Comparison of ENCODE assay signal across 34 cellular contexts in the genomic region with DNA sequence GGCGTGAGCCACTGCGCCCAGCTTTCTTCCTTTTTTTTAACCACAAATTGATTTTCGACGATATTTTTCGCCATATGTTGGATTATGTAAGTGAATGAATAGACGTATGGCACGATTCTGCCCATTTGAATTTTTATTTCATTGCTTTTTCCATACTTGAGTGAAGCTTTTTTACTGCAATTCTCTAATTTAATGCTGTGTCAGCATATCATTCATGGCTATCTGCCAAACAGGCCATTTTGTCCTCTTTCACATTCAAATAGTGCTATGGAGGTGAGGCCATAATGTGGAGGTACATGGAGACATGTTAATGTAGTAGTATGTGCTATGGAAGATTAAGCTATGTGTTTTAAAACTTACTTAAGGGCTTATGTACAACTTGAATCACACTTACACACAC.
"Had no signal": no experiment of that assay in that cellular context is flagged by ENCODE, and none has a peak within 500 bp of the region (broad histone marks: within the 10 kb centered on the region; RNA-seq: fewer than 3 reads in every experiment).

No MANE protein-coding gene starts in this region.

- H3K4me1 ChIP-seq: adrenal gland, body of pancreas, breast epithelium had no signal

- H3K36me3 ChIP-seq: adrenal gland, brain microvascular endothelial cell, breast epithelium had no signal

- H3K4me3 ChIP-seq: adrenal gland, body of pancreas, breast epithelium had no signal

- H3K27ac ChIP-seq: adrenal gland, body of pancreas, brain microvascular endothelial cell, breast epithelium, VCaP had no signal

- H3K9me3 ChIP-seq: adrenal gland, body of pancreas had no signal

- DNase-seq: activated B cell treated with CpG ODN at 0.5 μM for 24 hours; activated CD4-positive, alpha-beta memory T cell treated with anti-CD3 and anti-CD28 coated beads for 36 hours; activated CD4-positive, alpha-beta T cell treated with anti-CD3 and anti-CD28 coated beads for 4 hours; activated CD4-positive, alpha-beta T cell treated with anti-CD3 and anti-CD28 coated beads, Interleukin-2, amount 10 ng/mL, durations not matched to agents 24 days and 14 days; activated CD4-positive, alpha-beta T cell treated with anti-CD3 and anti-CD28 coated beads, Interleukin-2, amount 50 U/mL, for 1 hour; activated CD4-positive, alpha-beta T cell treated with anti-CD3 and anti-CD28 coated beads, Interleukin-2, amount 50 U/mL, for 4 hours; activated CD4-positive, CD25-positive, alpha-beta regulatory T cell treated with anti-CD3 and anti-CD28 coated beads, Interleukin-2, amount 50 U/mL, for 72 hours; activated CD8-positive, alpha-beta memory T cell treated with anti-CD3 and anti-CD28 coated beads, Interleukin-2, amount 50 U/mL, for 4 hours; activated CD8-positive, alpha-beta T cell treated with anti-CD3 and anti-CD28 coated beads for 36 hours; activated effector memory CD4-positive, alpha-beta T cell treated with anti-CD3 and anti-CD28 coated beads, Interleukin-2, amount 50 U/mL, for 16 hours; activated gamma-delta T cell treated with Interleukin-2 at 50 U/mL for 16 hours; activated naive CD4-positive, alpha-beta T cell; activated naive CD4-positive, alpha-beta T cell treated with anti-CD3 and anti-CD28 coated beads for 36 hours; activated naive CD4-positive, alpha-beta T cell treated with anti-CD3 and anti-CD28 coated beads, Interleukin-2, amount 50 U/mL, for 16 hours; activated naive CD8-positive, alpha-beta T cell treated with anti-CD3 and anti-CD28 coated beads for 36 hours; activated T-cell treated with anti-CD3 and anti-CD28 coated beads for 4 hours; activated T-cell treated with anti-CD3 and anti-CD28 coated beads, Interleukin-2, amount 50 U/mL, for 1 hour; activated T-cell treated with anti-CD3 and anti-CD28 coated beads, Interleukin-2, amount 50 U/mL, for 4 hours; activated T-cell treated with anti-CD3 and anti-CD28 coated beads, Interleukin-2, amount 50 U/mL, for 72 hours; adrenal gland; amniotic stem cell; aorta; body of pancreas; brain microvascular endothelial cell; central memory CD4-positive, alpha-beta T cell; T-helper 1 cell; T-helper 2 cell; T-helper 9 cell had no signal

- ATAC-seq: activated CD8-positive, alpha-beta T cell treated with anti-CD3 and anti-CD28 coated beads for 36 hours; activated naive CD4-positive, alpha-beta T cell treated with anti-CD3 and anti-CD28 coated beads, Interleukin-2, amount 50 U/mL, for 72 hours; activated T-cell treated with anti-CD3 and anti-CD28 coated beads, Interleukin-2, amount 50 U/mL, for 4 hours; activated T-cell treated with anti-CD3 and anti-CD28 coated beads, Interleukin-2, amount 50 U/mL, for 72 hours; activated T-helper 17 cell treated with anti-CD3 and anti-CD28 coated beads, Interleukin-2, amount 50 U/mL, for 72 hours; body of pancreas had no signal

- FAIRE-seq: astrocyte, TTC549 had no signal

- H3K27me3 ChIP-seq: adrenal gland, body of pancreas, brain microvascular endothelial cell, breast epithelium had no signal
